8 cellular contexts compared by ENCODE assay signal in genomic region chr1:28259252-28259934, GRCh38. TPM values are rescaled to one million over a fixed set of nuclear protein-coding genes. Genes with fewer than 3 reads are reported as not detected.
DNase-seq lines count a peak whose midpoint lies in the region; ATAC-seq and TF ChIP-seq lines count a peak whose summit lies in the region.

Gene SESN2 (plus strand): TSS chr1:28259518. CDS start chr1:28259848, 330 bp downstream.

- peak within 1 kb of the TSS; percentile 82 for H3K9ac ChIP-seq in SU-DHL-6 (ENCODE audit: low read length)

- no peaks in the 10 kb centered on the region for H3F3A ChIP-seq in SU-DHL-6 (ENCODE audit: insufficient read depth)

- H3K4me3 ChIP-seq in SU-DHL-6 (ENCODE audit: insufficient read depth, low read length, poor library complexity, severe bottlenecking) (peak within 1 kb of the TSS; percentile 71), ovary (peak within 1 kb of the TSS; percentile 99), thyroid gland (replicated peaks in 1 of 3) (peak within 1 kb of the TSS; percentile 67 to 85 (median 77))

- H3K36me3 ChIP-seq in SU-DHL-6 (ENCODE audit: low read length) (no peaks in the 10 kb centered on the region), ovary (no peaks in the 10 kb centered on the region), thyroid gland (no peaks in the 10 kb centered on the region)

- peak within 1 kb of the TSS; percentile 69 for H2AFZ ChIP-seq in SU-DHL-6 (ENCODE audit: low read depth, low read length, severe bottlenecking)

- peak; percentile 10 for TF ChIP-seq EP300 in ovary (IDR thresholded peaks at IDR 0.05)

- peaks cover 41% of the 10 kb centered on the region for H3K79me2 ChIP-seq in SU-DHL-6 (ENCODE audit: insufficient read depth, low read length)

- peak within 1 kb of the TSS; percentile 11; the same call in 1 of the 2 replicates for H3K27ac ChIP-seq in SU-DHL-6 (ENCODE audit: low read depth, low read length)
- peak within 1 kb of the TSS; percentile 85 to 89 for H3K27ac ChIP-seq in ovary
- H3K27ac ChIP-seq in thyroid gland = peak within 1 kb of the TSS; percentile 52 to 84 (median 69)

- intact Hi-C loops in head of caudate nucleus (cut with DNase I) = no loop called here
- intact Hi-C loops in ovary (cut with DNase I) = loop anchor here in 2 of 4 donors (10.0 kb wide), 2 partner anchors 85 to 105 kb away; partner anchors contain the start of gene PHACTR4 (in 1 of the 2)
- intact Hi-C loops in thyroid gland (cut with DNase I) = no loop called here

- TF ChIP-seq CTCF in SU-DHL-6 (IDR thresholded peaks at IDR 0.05; ENCODE audit: insufficient read depth, low read length, poor library complexity, severe bottlenecking) (no peak), ovary (IDR thresholded peaks at IDR 0.05) (no peak), thyroid gland (IDR thresholded peaks at IDR 0.05) (no peak)

- ATAC-seq in HG02678 (IDR thresholded peaks at IDR 0.05; ENCODE audit: unreplicated experiment) = peak; percentile 96

- H4K20me1 ChIP-seq in SU-DHL-6 (ENCODE audit: low read depth, low read length) = no peaks in the 10 kb centered on the region

- no peaks in the 10 kb centered on the region for H3K27me3 ChIP-seq in SU-DHL-6 (ENCODE audit: low read length)
- no peaks in the 10 kb centered on the region for H3K27me3 ChIP-seq in ovary
- H3K27me3 ChIP-seq in thyroid gland = no peaks in the 10 kb centered on the region

- H3K4me1 ChIP-seq in ovary (ENCODE audit: insufficient read depth) (peaks cover 10% of the 10 kb centered on the region), thyroid gland (peaks cover 4 to 18% of the 10 kb centered on the region in 2 donors)

- 0 to 1% (median 0%) methylated on average over 39 to 76 of the region's 76 CpGs for WGBS in ovary, 3 donors
- 1 to 2% methylated on average over 11 to 13 of the region's 76 CpGs for WGBS in thyroid gland, 2 donors

- H3K9me3 ChIP-seq in SU-DHL-6 (ENCODE audit: insufficient read depth, low read length) = no peaks in the 10 kb centered on the region
- H3K9me3 ChIP-seq in ovary = no peaks in the 10 kb centered on the region
- H3K9me3 ChIP-seq in thyroid gland = no peaks in the 10 kb centered on the region

- TF ChIP-seq POLR2A in GM10847 (IDR thresholded peaks at IDR 0.05; ENCODE audit: extremely low read depth, insufficient read length) (peak; percentile 97), ovary (IDR thresholded peaks at IDR 0.05) (peak; percentile 99), thyroid gland (IDR thresholded peaks at IDR 0.05) (peak; percentile 75 to 98)

- peak within 1 kb of the TSS; percentile 63 for H3K4me2 ChIP-seq in SU-DHL-6 (ENCODE audit: low read depth, low read length, poor library complexity, severe bottlenecking)

- no peaks in the 10 kb centered on the region for H3K9me2 ChIP-seq in SU-DHL-6 (replicated peaks; ENCODE audit: insufficient read depth, low read length)

- DNase-seq in NCI-H128 (lab: John Stamatoyannopoulos, UW; ENCODE audit: unreplicated experiment) (peak; percentile 99), head of caudate nucleus (peak; percentile 98 to 100 (median 99)), ovary (peak; percentile 99 to 100 (median 99)), thyroid gland (peak; percentile 99 to 100)
- DNase-seq in activated naive CD8-positive, alpha-beta T cell treated with anti-CD3 and anti-CD28 coated beads, Interleukin-2, amount 50 U/mL, for 16 hours (ENCODE audit: low read depth, low spot score) = peak; percentile 98

RNA-seq across cellular contexts. Expression of gene SESN2, which starts in this region (rescaled TPM):
- 10 to 100 TPM; 17.8 to 79.9 (median 29.1) TPM for total RNA-seq in ovary
- polyA plus RNA-seq in ovary = 10 to 100 TPM in 1 of 2 donors, 1 to 10 TPM in 1; 7.4 to 15.2 TPM
- total RNA-seq in thyroid gland = 1 to 10 TPM; 6.4 to 8.1 (median 6.8) TPM

Comparison
In these comparisons a context has a peak if more than half of its experiments do, and no peak if none do; other contexts are left out.
1. Peak in every context shown above with its lines: DNase-seq, ATAC-seq, H3K4me3 ChIP-seq and H3K27ac ChIP-seq.
2. H3K27ac ChIP-seq: peak in every context shown above with its lines; median percentile 87 in ovary; 69 in thyroid gland; 11 in SU-DHL-6.